Comparison of ENCODE assay signal across 8 cellular contexts in the genomic region with DNA sequence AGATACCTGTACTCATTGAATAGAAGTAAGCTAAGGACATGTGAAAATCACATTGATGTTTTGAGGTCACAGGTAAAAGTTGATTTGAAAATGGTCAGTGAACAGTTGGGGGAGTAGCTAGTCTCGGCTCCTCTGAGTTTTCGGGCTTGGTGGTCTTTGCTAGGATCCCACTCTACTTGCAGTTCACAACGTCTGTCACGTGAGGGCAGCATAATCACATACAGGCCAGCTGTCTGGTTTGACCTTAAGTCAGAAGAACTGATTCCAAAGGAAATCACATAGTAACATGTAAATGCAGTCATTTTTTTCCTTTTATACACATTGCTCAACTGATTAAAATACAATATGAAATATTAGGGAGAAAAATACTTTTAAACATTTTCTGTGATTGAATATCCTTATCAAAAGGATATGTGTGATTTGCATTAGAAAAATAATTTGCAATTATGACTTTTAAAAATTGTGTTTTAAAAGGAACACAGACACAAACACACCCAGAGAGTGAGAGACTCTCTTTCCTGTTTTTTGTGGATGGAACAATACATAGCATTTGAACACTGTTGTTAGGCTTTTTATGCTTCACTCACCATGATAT. TPM values are rescaled to one million over a fixed set of nuclear protein-coding genes. Genes with fewer than 3 reads are reported as not detected.
A peak's percentile ranks its signal among the peaks of the same experiment; 100 is the strongest.
DNase-seq lines count a peak whose midpoint lies in the region; ATAC-seq, FAIRE-seq and TF ChIP-seq lines count a peak whose summit lies in the region.

No MANE protein-coding gene starts in this region.

- no peaks in the 10 kb centered on the region for H3K27me3 ChIP-seq in Caco-2 (replicated peaks; ENCODE audit: control insufficient read depth, insufficient read depth, low read length)
- no peaks in the 10 kb centered on the region for H3K27me3 ChIP-seq in foreskin keratinocyte
- H3K27me3 ChIP-seq in pancreas = no peaks in the 10 kb centered on the region

- DNase-seq in Caco-2 (peak; percentile 67 to 75), NOMO-1 treated with DMSO at 0.1 percent for 48 hours (lab: John Stamatoyannopoulos, UW; ENCODE audit: unreplicated experiment) (peak; percentile 51), foreskin keratinocyte (peak in 1 of 2 donors; percentile 62), pancreas (peak in 3 of 6 donors; percentile 18 to 24 (median 19))
- DNase-seq in activated T-cell treated with anti-CD3 and anti-CD28 coated beads, Interleukin-2, amount 50 U/mL, for 1 hour = peak; percentile 31

- H3K4me1 Mint-ChIP-seq in Caco-2 (ENCODE audit: low read depth, unreplicated experiment) = peaks cover 37% of the 10 kb centered on the region

- H3K4me3 Mint-ChIP-seq in Caco-2 (ENCODE audit: unreplicated experiment) = no peak overlapping the region

- H3K36me3 Mint-ChIP-seq in Caco-2 (ENCODE audit: insufficient read depth, unreplicated experiment) = no peaks in the 10 kb centered on the region

- peak; percentile 91 for ATAC-seq in GM19372 (IDR thresholded peaks at IDR 0.05; ENCODE audit: low read depth, unreplicated experiment)
- ATAC-seq in HG03457 (IDR thresholded peaks at IDR 0.05; ENCODE audit: unreplicated experiment) = peak; percentile 84
- ATAC-seq in foreskin keratinocyte = peak; percentile 53
- peak in 3 of 4 donors; percentile 66 to 80 (median 79) for ATAC-seq in pancreas
- ATAC-seq in HG03025 (IDR thresholded peaks at IDR 0.05; ENCODE audit: low FRiP score, unreplicated experiment) = no peak

- peaks cover 1% of the 10 kb centered on the region for H3K9me3 Mint-ChIP-seq in Caco-2 (ENCODE audit: unreplicated experiment)

- H3K9me3 ChIP-seq in Caco-2 = no peaks in the 10 kb centered on the region
- no peaks in the 10 kb centered on the region for H3K9me3 ChIP-seq in pancreas

- no peak overlapping the region for H3K27ac Mint-ChIP-seq in Caco-2 (ENCODE audit: unreplicated experiment)

- no peaks in the 10 kb centered on the region for H3K27me3 Mint-ChIP-seq in Caco-2 (ENCODE audit: insufficient read depth, unreplicated experiment)

- peak; percentile 69 for FAIRE-seq in pancreas (lab: Jason Lieb, UNC)

- intact Hi-C loops in Caco-2 (cut with micrococcal nuclease; ENCODE audit: unreplicated experiment) (loop anchor here (1.0 kb wide), 5 partner anchors 123 to 504 kb away; a partner anchor contains a TSS), pancreas (cut with DNase I) (loop anchor here in 1 of 3 donors (5.0 kb wide), 1 partner anchor 505 kb away; no protein-coding TSS in a partner anchor)

- no peaks in the 10 kb centered on the region for H3K36me3 ChIP-seq in Caco-2 (ENCODE audit: control insufficient read depth, insufficient read depth, low read length)
- H3K36me3 ChIP-seq in pancreas = no peaks in the 10 kb centered on the region

- TF ChIP-seq CTCF in Caco-2 (IDR thresholded peaks at IDR 0.05; ENCODE audit: insufficient read depth in 1 of 2, low read depth in 1 of 2, low read length in 1 of 2, severe bottlenecking in 1 of 2, unreplicated experiment in 1 of 2) (peak; percentile 88 to 94), foreskin keratinocyte (conservative IDR thresholded peaks at IDR 0.05) (peak; percentile 97), pancreas (IDR thresholded peaks at IDR 0.05) (peak; percentile 25 to 66 (median 59))

- no TSS peak for BruUV-seq in Caco-2 (replicated peaks; lab: Mats Ljungman, UMichigan)

- no peak overlapping the region for H3K4me3 ChIP-seq in Caco-2 (ENCODE audit: low read depth, low read length)
- no peak overlapping the region for H3K4me3 ChIP-seq in pancreas

- POLR2A ChIA-PET in Caco-2 (lab: Charles Lee) = no interaction called here

- H3K27ac ChIP-seq in foreskin keratinocyte = peak overlapping the region; percentile 10
- H3K27ac ChIP-seq in pancreas = no peak overlapping the region

- WGBS in pancreas, 2 donors = 4 to 6% methylated on average over 4 of the region's 4 CpGs

- CTCF ChIA-PET in Caco-2 (lab: Charles Lee) = interaction anchor here (0.9 to 1.1 kb wide), 2 partner anchors 198 to 324 kb away, joined by 4 to 9 read pairs; a partner anchor contains a TSS

- H3K4me1 ChIP-seq in Caco-2 (peaks cover 53% of the 10 kb centered on the region), foreskin keratinocyte (peaks cover 6% of the 10 kb centered on the region), pancreas (no peaks in the 10 kb centered on the region)

RNA-seq across cellular contexts. Expression of a gene that starts 21.8 kb away (rescaled TPM):
- not detected in 2 replicates for total RNA-seq in Caco-2 (2022)
- not detected in 2 replicates for total RNA-seq in foreskin keratinocyte
- polyA plus RNA-seq in foreskin keratinocyte = not detected in 2 replicates
- total RNA-seq in pancreas = not detected
- not detected for polyA plus RNA-seq in pancreas
